In genomic region chr1:80293818-80294217, GRCh38 we compare ENCODE assay signal across 17 cellular contexts.
A peak's percentile ranks its signal among the peaks of the same experiment; 100 is the strongest.
DNase-seq lines count a peak whose midpoint lies in the region; ATAC-seq, FAIRE-seq and TF ChIP-seq lines count a peak whose summit lies in the region.
"Had no signal": no experiment of that assay in that cellular context is flagged by ENCODE, and none has a peak within 500 bp of the region (broad histone marks: within the 10 kb centered on the region; RNA-seq: fewer than 3 reads in every experiment).

No MANE protein-coding gene starts in this region.

- TF ChIP-seq CTCF in HEK293 (tag by site-specific recombination; IDR thresholded peaks at IDR 0.05) (no peak), endothelial cell of umbilical vein (IDR thresholded peaks at IDR 0.05; ENCODE audit: extremely low read depth in 1 of 2, insufficient read depth in 1 of 2, low read depth in 1 of 2, low read length in 2 of 2) (no peak), mucosa of descending colon (IDR thresholded peaks at IDR 0.05) (no peak)

- H3K36me3 ChIP-seq in HEK293 (ENCODE audit: control insufficient read depth in 2 of 2, insufficient read depth in 1 of 2, low read length in 2 of 2): no peaks in the 10 kb centered on the region
- H3K36me3 ChIP-seq in endothelial cell of umbilical vein (ENCODE audit: control insufficient read depth in 2 of 2, extremely low read depth in 1 of 2, insufficient read depth in 2 of 2, low read length in 2 of 2): no peaks in the 10 kb centered on the region
- H3K36me3 ChIP-seq in mucosa of descending colon (ENCODE audit: low read depth): no peaks in the 10 kb centered on the region

- dilution Hi-C loops in endothelial cell of umbilical vein (cut with MboI; ENCODE audit: extremely low pct_ligation_motif_present, low sequenced_read_pairs): no loop called here

- CTCF ChIA-PET in HEK293 (lab: Yijun Ruan, JAX) (no interaction called here), endothelial cell of umbilical vein (lab: Charles Lee) (no interaction called here)

- DNase-seq in EL (peak; percentile 20), endothelial cell of umbilical vein (ENCODE audit: low read depth, low spot score) (no peak), mucosa of descending colon (no peak), cortex of kidney (lab: John Stamatoyannopoulos, UW) (no peak), T-helper 9 cell (no peak)
- DNase-seq: ACHN; Caco-2; CD4-positive, alpha-beta T cell; GDM1; GOT3; H9 had no signal

- H3K79me2 ChIP-seq in endothelial cell of umbilical vein (ENCODE audit: control insufficient read depth, insufficient read depth, low read length): no peaks in the 10 kb centered on the region

- no peak overlapping the region for H3K27ac ChIP-seq in HEK293 (ENCODE audit: extremely low read depth, low read depth, low read length)
- no peak overlapping the region for H3K27ac ChIP-seq in endothelial cell of umbilical vein (ENCODE audit: insufficient read depth, low read depth, low read length)
- H3K27ac ChIP-seq: C4-2B had no signal

- TF ChIP-seq POLR2A in endothelial cell of umbilical vein (IDR thresholded peaks at IDR 0.05; ENCODE audit: low read depth, low read length): no peak

- H3K4me2 ChIP-seq in endothelial cell of umbilical vein (ENCODE audit: insufficient read depth, low read length): no peak overlapping the region

- intact Hi-C loops in endothelial cell of umbilical vein (cut with micrococcal nuclease) (no loop called here), mucosa of descending colon (cut with DNase I, micrococcal nuclease) (no loop called here)

- no peaks in the 10 kb centered on the region for H3K9me1 ChIP-seq in endothelial cell of umbilical vein (replicated peaks; ENCODE audit: control insufficient read depth, extremely low read depth, insufficient read depth, low read length)

- H3K9me3 ChIP-seq in HEK293 (ENCODE audit: control insufficient read depth, insufficient read depth, low read depth, low read length) (no peaks in the 10 kb centered on the region), endothelial cell of umbilical vein (replicated peaks; ENCODE audit: control insufficient read depth, insufficient read depth, low read length) (no peaks in the 10 kb centered on the region), mucosa of descending colon (no peaks in the 10 kb centered on the region)
- H3K9me3 ChIP-seq: Caco-2 had no signal

- no TSS peak for BruUV-seq in endothelial cell of umbilical vein (replicated peaks; lab: Mats Ljungman, UMichigan)

- POLR2A ChIA-PET in HEK293 (lab: Yijun Ruan, JAX) (no interaction called here), endothelial cell of umbilical vein (lab: Charles Lee) (no interaction called here)

- H3K4me3 ChIP-seq in HEK293 (ENCODE audit: low read depth, low read length) (no peak overlapping the region), endothelial cell of umbilical vein (replicated peaks in 1 of 3; ENCODE audit: insufficient read depth in 1 of 3, low read depth in 1 of 3, low read length in 3 of 3) (no peak overlapping the region), mucosa of descending colon (no peak overlapping the region)
- H3K4me3 ChIP-seq: K562 had no signal

- no peak overlapping the region for H2AFZ ChIP-seq in endothelial cell of umbilical vein (ENCODE audit: low read depth, low read length)

- no peak for FAIRE-seq in endothelial cell of umbilical vein (lab: Jason Lieb, UNC)
- FAIRE-seq: D721Med, GM12892, GM18507, K562 had no signal

- H3K27me3 ChIP-seq in endothelial cell of umbilical vein (ENCODE audit: control insufficient read depth in 2 of 2, insufficient read depth in 2 of 2, low read length in 2 of 2): no peaks in the 10 kb centered on the region

- ATAC-seq in mucosa of descending colon: no peak
- ATAC-seq: K562 had no signal

- H3K9ac ChIP-seq in endothelial cell of umbilical vein (replicated peaks; ENCODE audit: extremely low read depth, insufficient read depth, low read length): no peak overlapping the region

- no peaks in the 10 kb centered on the region for H4K20me1 ChIP-seq in endothelial cell of umbilical vein (replicated peaks; ENCODE audit: control insufficient read depth, extremely low read depth, insufficient read depth, low read length)

- no peaks in the 10 kb centered on the region for H3K4me1 ChIP-seq in HEK293 (ENCODE audit: control insufficient read depth, insufficient read depth, low read length)
- no peaks in the 10 kb centered on the region for H3K4me1 ChIP-seq in endothelial cell of umbilical vein (ENCODE audit: control insufficient read depth, extremely low read depth, insufficient read depth, low read length)
- H3K4me1 ChIP-seq in mucosa of descending colon (ENCODE audit: low read depth): no peaks in the 10 kb centered on the region
- H3K4me1 ChIP-seq: Caco-2 had no signal

TF ChIP-seq in HEK293, 187 proteins besides CTCF, POLR2A, EP300 and RAD21 (continues in another document):
- peak; percentile 91 for TF ChIP-seq ATF2 (tag by site-specific recombination; IDR thresholded peaks at IDR 0.05; ENCODE audit: low read depth)
- TF ChIP-seq KLF1 (tag by site-specific recombination; IDR thresholded peaks at IDR 0.05): no peak
- no peak for TF ChIP-seq ZBTB1 (tag by site-specific recombination; IDR thresholded peaks at IDR 0.05)
- no peak for TF ChIP-seq GLI4 (tag by site-specific recombination; IDR thresholded peaks at IDR 0.05)
- TF ChIP-seq ZFP69B (tag by site-specific recombination; IDR thresholded peaks at IDR 0.05): peak; percentile 79; the same call in 1 of the 2 replicates
- TF ChIP-seq ZNF664 (tag by site-specific recombination; IDR thresholded peaks at IDR 0.05): no peak
- TF ChIP-seq ZNF629 (tag by site-specific recombination; IDR thresholded peaks at IDR 0.05): peak; percentile 69
- peak; percentile 79 for TF ChIP-seq ZNF692 (tag by site-specific recombination; IDR thresholded peaks at IDR 0.05)
- TF ChIP-seq ZNF843 (tag by site-specific recombination; IDR thresholded peaks at IDR 0.05): peak; percentile 37; the same call in 1 of the 2 replicates

TF ChIP-seq in endothelial cell of umbilical vein, 7 proteins besides CTCF, POLR2A, EP300 and RAD21:
- TF ChIP-seq JUN (IDR thresholded peaks at IDR 0.05; ENCODE audit: borderline replicate concordance, insufficient read depth, insufficient read length, low read depth) (peak; percentile 8), GATA2 (IDR thresholded peaks at IDR 0.05; ENCODE audit: insufficient read depth, insufficient read length, low read depth, low read length) (no peak)
